21 cellular contexts compared by ENCODE assay signal in genomic region chrX:39418936-39419659, GRCh38.
A peak's percentile ranks its signal among the peaks of the same experiment; 100 is the strongest.
DNase-seq lines count a peak whose midpoint lies in the region; ATAC-seq, FAIRE-seq and TF ChIP-seq lines count a peak whose summit lies in the region.
"Had no signal": no experiment of that assay in that cellular context is flagged by ENCODE, and none has a peak within 500 bp of the region (broad histone marks: within the 10 kb centered on the region; RNA-seq: fewer than 3 reads in every experiment).

No MANE protein-coding gene starts in this region.

- WGBS in liver = 60% methylated on average over 17 of the region's 17 CpGs
- WGBS in HepG2 (ENCODE audit: low lambda C conversion rate) = 26% methylated on average over 5 of the region's 17 CpGs

- H4K20me1 ChIP-seq in HepG2 (ENCODE audit: insufficient read depth, low read length) = no peaks in the 10 kb centered on the region

- ATAC-seq in HepG2 (no peak), Right ventricle myocardium superior (ENCODE audit: poor library complexity) (peak; percentile 68), HG02798 (IDR thresholded peaks at IDR 0.05; ENCODE audit: poor library complexity, unreplicated experiment) (no peak)
- no peak for ATAC-seq in effector memory CD8-positive, alpha-beta T cell (replicated peaks)
- ATAC-seq: naive thymus-derived CD8-positive, alpha-beta T cell had no signal

- H3K36me3 Mint-ChIP-seq in effector memory CD8-positive, alpha-beta T cell (ENCODE audit: insufficient read depth) = no peaks in the 10 kb centered on the region
- H3K36me3 Mint-ChIP-seq: naive thymus-derived CD8-positive, alpha-beta T cell had no signal

- TF ChIP-seq EP300 in HepG2 (IDR thresholded peaks at IDR 0.05; ENCODE audit: low read depth in 2 of 2, low read length in 2 of 2) (no peak), HepG2 (CRISPR knock-in tag; IDR thresholded peaks at IDR 0.05; ENCODE audit: borderline replicate concordance) (no peak)

- no peaks in the 10 kb centered on the region for H3K9me3 Mint-ChIP-seq in effector memory CD8-positive, alpha-beta T cell
- H3K9me3 Mint-ChIP-seq: naive thymus-derived CD8-positive, alpha-beta T cell had no signal

- no peak overlapping the region for H3K27ac Mint-ChIP-seq in effector memory CD8-positive, alpha-beta T cell
- H3K27ac Mint-ChIP-seq: activated CD4-positive, alpha-beta T cell treated with anti-CD3 and anti-CD28 coated beads, Interleukin-2, amount 10 ng/mL, durations not matched to agents 7 days and 5 days had no signal

- no peak overlapping the region for H2AFZ ChIP-seq in HepG2 (ENCODE audit: low read length)

- H3K79me2 ChIP-seq in HepG2 (ENCODE audit: insufficient read depth, low read length) = no peaks in the 10 kb centered on the region

- no peak overlapping the region for H3K4me3 Mint-ChIP-seq in effector memory CD8-positive, alpha-beta T cell
- H3K4me3 Mint-ChIP-seq: activated CD4-positive, alpha-beta T cell treated with anti-CD3 and anti-CD28 coated beads, Interleukin-2, amount 10 ng/mL, durations not matched to agents 7 days and 5 days had no signal

- no peak for TF ChIP-seq POLR2A in HepG2 (IDR thresholded peaks at IDR 0.05; ENCODE audit: insufficient read depth in 1 of 2, low read depth in 2 of 2, low read length in 2 of 2)

- TF ChIP-seq RAD21 in liver (IDR thresholded peaks at IDR 0.05) = peak; percentile 34 to 56
- TF ChIP-seq RAD21 in HepG2 (CRISPR knock-in tag; IDR thresholded peaks at IDR 0.05) = no peak

- H3K4me1 ChIP-seq in liver (ENCODE audit: control insufficient read depth in 4 of 4, insufficient read depth in 4 of 4, low read length in 3 of 4) (peaks cover 8 to 25% (median 21%) of the 10 kb centered on the region in 4 donors), HepG2 (ENCODE audit: insufficient read depth, low read length) (0 out of 2 replicates have a peak, but pooled peaks cover 10% of the 10 kb centered on the region)
- H3K4me1 ChIP-seq: ascending aorta had no signal

- H3K27me3 ChIP-seq in liver (ENCODE audit: control insufficient read depth in 4 of 4, insufficient read depth in 4 of 4, low read length in 3 of 4) (no peaks in the 10 kb centered on the region), HepG2 (ENCODE audit: control insufficient read depth in 1 of 2, insufficient read depth in 2 of 2, low read length in 2 of 2) (no peaks in the 10 kb centered on the region; a peak in 1 of 5 replicates)
- H3K27me3 ChIP-seq: ascending aorta had no signal

- intact Hi-C loops in HepG2 (cut with micrococcal nuclease; ENCODE audit: unreplicated experiment) (no loop called here), Right ventricle myocardium superior (cut with DNase I) (no loop called here)

- POLR2A ChIA-PET in HepG2 (lab: Yijun Ruan, JAX) = no interaction called here

- H3K9ac ChIP-seq in liver (ENCODE audit: low read depth in 1 of 2, low read length in 2 of 2) = no peak overlapping the region
- no peak overlapping the region for H3K9ac ChIP-seq in HepG2 (ENCODE audit: insufficient read depth, low read depth, low read length)

- DNase-seq in HepG2 (ENCODE audit: low spot score) (no peak), Right ventricle myocardium superior (peak; percentile 55), mucosa of gallbladder (ENCODE audit: low spot score) (peak; percentile 22), SHP77 treated with DMSO at 0.1 percent for 48 hours (lab: John Stamatoyannopoulos, UW) (no peak), 8988T (no peak)
- no peak for DNase-seq in effector memory CD8-positive, alpha-beta T cell
- DNase-seq: activated CD4-positive, alpha-beta T cell treated with anti-CD3 and anti-CD28 coated beads, Interleukin-2, amount 10 ng/mL, durations not matched to agents 7 days and 5 days; DMS 273 treated with DMSO at 0.1 percent for 48 hours; effector CD8-positive, alpha-beta T cell; KG1; naive thymus-derived CD8-positive, alpha-beta T cell; NCI-H1436 treated with DMSO at 0.1 percent for 48 hours; NCI-H510A treated with DMSO at 0.1 percent for 48 hours; stimulated activated naive CD4-positive, alpha-beta T cell had no signal

- no peaks in the 10 kb centered on the region for H3K36me3 ChIP-seq in liver (ENCODE audit: control insufficient read depth in 4 of 4, insufficient read depth in 3 of 4, low read depth in 1 of 4, low read length in 3 of 4)
- H3K36me3 ChIP-seq in HepG2 (replicated peaks in 1 of 2; ENCODE audit: control insufficient read depth in 1 of 2, insufficient read depth in 2 of 2, low read length in 2 of 2) = no peaks in the 10 kb centered on the region
- H3K36me3 ChIP-seq: ascending aorta had no signal

- no peak overlapping the region for H3K4me2 ChIP-seq in HepG2 (ENCODE audit: low read depth, low read length)

- H3K9me3 ChIP-seq in liver (ENCODE audit: control insufficient read depth in 4 of 4, low read length in 3 of 4) (no peaks in the 10 kb centered on the region), HepG2 (ENCODE audit: low read length) (no peaks in the 10 kb centered on the region)
- H3K9me3 ChIP-seq: ascending aorta had no signal

- H3K4me1 Mint-ChIP-seq in effector memory CD8-positive, alpha-beta T cell (ENCODE audit: low read depth in 2 of 2) = no peaks in the 10 kb centered on the region

- CTCF ChIA-PET in HepG2 (lab: Yijun Ruan, JAX; ENCODE audit: low intra/inter-chr PET ratio, low total read pairs) = no interaction called here

- no peak for FAIRE-seq in HepG2 (lab: Jason Lieb, UNC)
- FAIRE-seq: frontal cortex, H54, islet of Langerhans had no signal

- BruUV-seq in HepG2 (replicated peaks; lab: Mats Ljungman, UMichigan) = no TSS peak

- H3K27ac ChIP-seq in liver (ENCODE audit: low read depth in 1 of 2, low read length in 2 of 2) (peak overlapping the region in 1 of 2 donors; percentile 59), HepG2 (ENCODE audit: extremely low read length, insufficient read depth, low read length) (no peak overlapping the region)
- H3K27ac ChIP-seq: ascending aorta, RWPE1 had no signal

- no peak overlapping the region for H3K4me3 ChIP-seq in liver (ENCODE audit: low read depth in 1 of 3, low read length in 3 of 3)
- H3K4me3 ChIP-seq in HepG2 (replicated peaks in 1 of 3; ENCODE audit: insufficient read depth in 1 of 3, low read depth in 2 of 3, low read length in 3 of 3) = no peak overlapping the region
- H3K4me3 ChIP-seq: ascending aorta had no signal

- no peak for TF ChIP-seq CTCF in liver (IDR thresholded peaks at IDR 0.05; ENCODE audit: low read depth, low read length, missing input control)
- TF ChIP-seq CTCF in HepG2 (CRISPR knock-in tag; IDR thresholded peaks at IDR 0.05) = no peak

- in situ Hi-C loops in HepG2 (cut with HindIII; ENCODE audit: extremely low pct_ligation_motif_present, low pct_unique_long_range_greater_than_20kb) = no loop called here

- H3K27me3 Mint-ChIP-seq in effector memory CD8-positive, alpha-beta T cell = peaks cover 0 to 5% of the 10 kb centered on the region in 2 donors
- H3K27me3 Mint-ChIP-seq: activated CD4-positive, alpha-beta T cell treated with anti-CD3 and anti-CD28 coated beads, Interleukin-2, amount 10 ng/mL, durations not matched to agents 7 days and 5 days; naive thymus-derived CD8-positive, alpha-beta T cell had no signal

TF ChIP-seq in liver, 16 proteins besides CTCF, POLR2A, EP300 and RAD21:
- TF ChIP-seq RXRA (IDR thresholded peaks at IDR 0.05) (peak; percentile 81 to 89), NR2F2 (IDR thresholded peaks at IDR 0.05) (peak; percentile 91), FOXA2 (IDR thresholded peaks at IDR 0.05) (no peak), YY1 (IDR thresholded peaks at IDR 0.05) (no peak), HNF4A (conservative IDR thresholded peaks at IDR 0.05) (peak; percentile 26 to 47), SP1 (IDR thresholded peaks at IDR 0.05) (peak; percentile 75)
TF ChIP-seq in liver: peak in this region for 4.

TF ChIP-seq in HepG2, 621 proteins besides CTCF, POLR2A, EP300 and RAD21 (continues in another document):
- TF ChIP-seq NFIC (IDR thresholded peaks at IDR 0.05; ENCODE audit: low read length) (no peak), DR1 (CRISPR knock-in tag; IDR thresholded peaks at IDR 0.05) (no peak), GLI4 (CRISPR knock-in tag; IDR thresholded peaks at IDR 0.05; ENCODE audit: borderline replicate concordance) (no peak)

Comparison
In these comparisons a context has a peak if more than half of its experiments do, and no peak if none do; other contexts are left out.
1. DNase-seq: peak in Right ventricle myocardium superior (single experiment) and mucosa of gallbladder (single experiment); none in HepG2 (single experiment), SHP77 treated with DMSO at 0.1 percent for 48 hours (single experiment), effector memory CD8-positive, alpha-beta T cell (0 of 3) and 8988T (single experiment).